Comparison of ENCODE assay signal across 8 cellular contexts in genomic region chr5:157858527-157859226, GRCh38. TPM values are rescaled to one million over a fixed set of nuclear protein-coding genes. Genes with fewer than 3 reads are reported as not detected.
DNase-seq lines count a peak whose midpoint lies in the region; ATAC-seq and TF ChIP-seq lines count a peak whose summit lies in the region.

Gene CLINT1 (minus strand): TSS chr5:157859145. CDS start chr5:157858970, 175 bp downstream.

- peak; percentile 60 for DNase-seq in GM12864 (ENCODE audit: low read depth)
- DNase-seq in NCI-H1436 treated with DMSO at 0.1 percent for 48 hours (lab: John Stamatoyannopoulos, UW) = peak; percentile 14
- peak; percentile 70 for DNase-seq in amniotic stem cell (lab: John Stamatoyannopoulos, UW)
- DNase-seq in heart right ventricle = peak; percentile 92 to 94
- DNase-seq in posterior vena cava (ENCODE audit: low spot score) = peak; percentile 98
- peak; percentile 95 to 99 for DNase-seq in upper lobe of left lung

- H3K36me3 ChIP-seq in heart right ventricle = no peaks in the 10 kb centered on the region
- no peaks in the 10 kb centered on the region for H3K36me3 ChIP-seq in upper lobe of left lung

- peaks cover 10% of the 10 kb centered on the region for H3K36me3 Mint-ChIP-seq in T-helper 1 cell treated with Interleukin-12 subunit alpha and Interleukin-12 subunit beta and Interleukin-4 antibody, amounts not matched to agents 30 μg/mL and 1 μg/mL, for 36 hours (ENCODE audit: low read depth)

- H3K27me3 ChIP-seq in heart right ventricle (no peaks in the 10 kb centered on the region), upper lobe of left lung (no peaks in the 10 kb centered on the region)

- peak within 1 kb of the TSS; percentile 98 for H3K27ac Mint-ChIP-seq in T-helper 1 cell treated with Interleukin-12 subunit alpha and Interleukin-12 subunit beta and Interleukin-4 antibody, amounts not matched to agents 30 μg/mL and 1 μg/mL, for 36 hours

- ATAC-seq in HG02759 (IDR thresholded peaks at IDR 0.05; ENCODE audit: unreplicated experiment) = peak; percentile 64
- peak; percentile 98 to 99 (median 98) for ATAC-seq in heart right ventricle
- ATAC-seq in upper lobe of left lung (ENCODE audit: low FRiP score in 2 of 2) = peak; percentile 95 to 98

- H3K9me3 ChIP-seq in heart right ventricle (no peaks in the 10 kb centered on the region), upper lobe of left lung (no peaks in the 10 kb centered on the region)

- H3K4me3 ChIP-seq in GM12864 (ENCODE audit: low read depth, low read length) (peak within 1 kb of the TSS; percentile 82), heart right ventricle (peak within 1 kb of the TSS; percentile 60 to 97 (median 86)), upper lobe of left lung (peak within 1 kb of the TSS; percentile 62 to 96 (median 94))

- TF ChIP-seq CTCF in GM12864 (IDR thresholded peaks at IDR 0.05; ENCODE audit: low read depth, low read length, missing control alignments) (no peak), heart right ventricle (IDR thresholded peaks at IDR 0.05) (peak in 3 of 9 donors; percentile 5 to 13 (median 8)), upper lobe of left lung (IDR thresholded peaks at IDR 0.05) (no peak)

- intact Hi-C loops in heart right ventricle (cut with DNase I) = loop anchor here in 9 of 10 donors (1.0 to 10.0 kb wide), 11 partner anchors 36 to 139 kb away; no protein-coding TSS in a partner anchor
- intact Hi-C loops in posterior vena cava (cut with DNase I) = no loop called here

- H3K27ac ChIP-seq in heart right ventricle (peak within 1 kb of the TSS; percentile 59 to 93 (median 90)), upper lobe of left lung (peak within 1 kb of the TSS; percentile 91 to 99 (median 94))

- peaks cover 54% of the 10 kb centered on the region for H3K4me1 Mint-ChIP-seq in T-helper 1 cell treated with Interleukin-12 subunit alpha and Interleukin-12 subunit beta and Interleukin-4 antibody, amounts not matched to agents 30 μg/mL and 1 μg/mL, for 36 hours (ENCODE audit: low read depth)

- no peaks in the 10 kb centered on the region for H3K27me3 Mint-ChIP-seq in T-helper 1 cell treated with Interleukin-12 subunit alpha and Interleukin-12 subunit beta and Interleukin-4 antibody, amounts not matched to agents 30 μg/mL and 1 μg/mL, for 36 hours (ENCODE audit: low read depth)

- WGBS in heart right ventricle, 2 donors = 0 to 1% methylated on average over 49 to 59 of the region's 59 CpGs
- WGBS in upper lobe of left lung, 2 donors = 0 to 1% methylated on average over 15 to 34 of the region's 59 CpGs

- H3K9me3 Mint-ChIP-seq in T-helper 1 cell treated with Interleukin-12 subunit alpha and Interleukin-12 subunit beta and Interleukin-4 antibody, amounts not matched to agents 30 μg/mL and 1 μg/mL, for 36 hours = no peaks in the 10 kb centered on the region

- H3K4me1 ChIP-seq in heart right ventricle (peaks cover 0 to 48% (median 37%) of the 10 kb centered on the region in 9 donors), upper lobe of left lung (peaks cover 21 to 48% (median 27%) of the 10 kb centered on the region in 4 donors)

- peak within 1 kb of the TSS; percentile 85 for H3K4me3 Mint-ChIP-seq in T-helper 1 cell treated with Interleukin-12 subunit alpha and Interleukin-12 subunit beta and Interleukin-4 antibody, amounts not matched to agents 30 μg/mL and 1 μg/mL, for 36 hours

- TF ChIP-seq POLR2A in upper lobe of left lung (IDR thresholded peaks at IDR 0.05) = peak in 3 of 4 donors; percentile 30 to 88 (median 34)

- no peak for TF ChIP-seq EP300 in upper lobe of left lung (IDR thresholded peaks at IDR 0.05)

RNA-seq across cellular contexts. Expression of gene CLINT1, which starts in this region (rescaled TPM):
- total RNA-seq in heart right ventricle (10 to 100 TPM; 44.4 to 54.7 (median 52.0) TPM), posterior vena cava (10 to 100 TPM; 44.0 to 59.4 TPM), upper lobe of left lung (100 to 1,000 TPM in 4 of 6 donors, 10 to 100 TPM in 2; 66.2 to 211 (median 123) TPM)
- 10 to 100 TPM; 15.1 to 21.5 TPM for polyA plus RNA-seq in heart right ventricle

Comparison
In these comparisons a context has a peak if more than half of its experiments do, and no peak if none do; other contexts are left out.
1. Peak in every context shown above with its lines: DNase-seq, ATAC-seq, H3K4me3 ChIP-seq and H3K27ac ChIP-seq.
2. DNase-seq: peak in every context shown above with its lines; median percentile 98 in posterior vena cava; 97 in upper lobe of left lung; 93 in heart right ventricle; 70 in amniotic stem cell; 60 in GM12864; 14 in NCI-H1436 treated with DMSO at 0.1 percent for 48 hours.
3. intact Hi-C loops: an anchor here in heart right ventricle (1.0 to 10.0 kb wide); none called in posterior vena cava.